In genomic region chr15:37490707-37491106, GRCh38 we compare ENCODE assay signal across 30 cellular contexts.
"Had no signal": no experiment of that assay in that cellular context is flagged by ENCODE, and none has a peak within 500 bp of the region (broad histone marks: within the 10 kb centered on the region; RNA-seq: fewer than 3 reads in every experiment).

No MANE protein-coding gene starts in this region.

- H3K9me3 ChIP-seq: body of pancreas, breast epithelium had no signal

- ATAC-seq: activated CD8-positive, alpha-beta T cell treated with anti-CD3 and anti-CD28 coated beads for 36 hours; activated naive CD8-positive, alpha-beta T cell treated with anti-CD3 and anti-CD28 coated beads, Interleukin-2, amount 50 U/mL, for 24 hours; activated T-cell treated with anti-CD3 and anti-CD28 coated beads, Interleukin-2, amount 50 U/mL, for 4 hours; body of pancreas had no signal

- H3K27me3 ChIP-seq: body of pancreas, brain microvascular endothelial cell, breast epithelium had no signal

- H3K4me3 ChIP-seq: body of pancreas, breast epithelium had no signal

- DNase-seq: activated B cell treated with CpG ODN at 0.5 μM for 24 hours; activated CD4-positive, alpha-beta memory T cell treated with anti-CD3 and anti-CD28 coated beads for 36 hours; activated CD4-positive, alpha-beta T cell treated with anti-CD3 and anti-CD28 coated beads for 4 hours; activated CD4-positive, alpha-beta T cell treated with anti-CD3 and anti-CD28 coated beads, Interleukin-2, amount 10 ng/mL, durations not matched to agents 24 days and 14 days; activated CD4-positive, alpha-beta T cell treated with anti-CD3 and anti-CD28 coated beads, Interleukin-2, amount 50 U/mL, for 1 hour; activated CD4-positive, alpha-beta T cell treated with anti-CD3 and anti-CD28 coated beads, Interleukin-2, amount 50 U/mL, for 4 hours; activated CD4-positive, CD25-positive, alpha-beta regulatory T cell treated with anti-CD3 and anti-CD28 coated beads, Interleukin-2, amount 50 U/mL, for 72 hours; activated CD8-positive, alpha-beta memory T cell treated with anti-CD3 and anti-CD28 coated beads, Interleukin-2, amount 50 U/mL, for 4 hours; activated CD8-positive, alpha-beta T cell treated with anti-CD3 and anti-CD28 coated beads for 36 hours; activated effector memory CD4-positive, alpha-beta T cell treated with Interleukin-2 at 50 U/mL for 16 hours; activated naive CD4-positive, alpha-beta T cell treated with anti-CD3 and anti-CD28 coated beads, Interleukin-2, amount 10 ng/mL, durations not matched to agents 7 days and 5 days; activated naive CD4-positive, alpha-beta T cell treated with Interleukin-2 at 50 U/mL for 16 hours; activated naive CD8-positive, alpha-beta T cell treated with anti-CD3 and anti-CD28 coated beads, Interleukin-2, amount 10 ng/mL, durations not matched to agents 7 days and 5 days; activated naive CD8-positive, alpha-beta T cell treated with anti-CD3 and anti-CD28 coated beads, Interleukin-2, amount 50 U/mL, for 24 hours; activated T-cell treated with anti-CD3 and anti-CD28 coated beads for 4 hours; activated T-cell treated with anti-CD3 and anti-CD28 coated beads, Interleukin-2, amount 50 U/mL, for 1 hour; activated T-cell treated with anti-CD3 and anti-CD28 coated beads, Interleukin-2, amount 50 U/mL, for 4 hours; amygdala; anterior cingulate cortex; body of pancreas; brain microvascular endothelial cell; central memory CD4-positive, alpha-beta T cell; SW 1271; T-helper 1 cell; T-helper 2 cell; T-helper 9 cell had no signal

- H3K4me1 ChIP-seq: body of pancreas, breast epithelium had no signal

- H3K36me3 ChIP-seq: brain microvascular endothelial cell, breast epithelium had no signal

- FAIRE-seq: astrocyte, TTC549 had no signal

- H3K27ac ChIP-seq: body of pancreas, brain microvascular endothelial cell, breast epithelium, VCaP had no signal
